ENCODE assay signal across 10 cellular contexts in genomic region chr9:98809311-98810105, GRCh38. TPM values are rescaled to one million over a fixed set of nuclear protein-coding genes. Genes with fewer than 3 reads are reported as not detected.
A peak's percentile ranks its signal among the peaks of the same experiment; 100 is the strongest.
DNase-seq lines count a peak whose midpoint lies in the region; ATAC-seq and TF ChIP-seq lines count a peak whose summit lies in the region.
"Had no signal": no experiment of that assay in that cellular context is flagged by ENCODE, and none has a peak within 500 bp of the region (broad histone marks: within the 10 kb centered on the region; RNA-seq: fewer than 3 reads in every experiment).

No MANE protein-coding gene starts in this region.

- H3K4me3 ChIP-seq in choroid plexus epithelial cell (ENCODE audit: low read depth, low read length) (no peak overlapping the region), foreskin fibroblast (ENCODE audit: low read depth in 1 of 2, low read length in 2 of 2) (no peak overlapping the region)

- TF ChIP-seq CTCF in choroid plexus epithelial cell (conservative IDR thresholded peaks at IDR 0.05; ENCODE audit: low read depth, low read length) (no peak), natural killer cell (IDR thresholded peaks at IDR 0.05) (no peak), foreskin fibroblast (IDR thresholded peaks at IDR 0.05; ENCODE audit: low read depth, low read length) (no peak)

- H3K27me3 Mint-ChIP-seq in natural killer cell (ENCODE audit: low read depth in 2 of 2), result peaks cover 3 to 14% of the 10 kb centered on the region in 2 donors

- in situ Hi-C loops in Caki2 (cut with HindIII; ENCODE audit: low pct_unique_long_range_greater_than_20kb, low sequenced_read_pairs), result no loop called here

- intact Hi-C loops in natural killer cell (cut with micrococcal nuclease), result no loop called here

- peak overlapping the region; percentile 89 for H3K4me3 Mint-ChIP-seq in natural killer cell

- peaks cover 18 to 41% of the 10 kb centered on the region in 2 donors for H3K4me1 Mint-ChIP-seq in natural killer cell

- no peaks in the 10 kb centered on the region for H3K9me3 Mint-ChIP-seq in natural killer cell

- peak overlapping the region in 1 of 2 donors; percentile 5 for H3K27ac Mint-ChIP-seq in natural killer cell

- ATAC-seq in natural killer cell (no peak), HG02852 (IDR thresholded peaks at IDR 0.05; ENCODE audit: unreplicated experiment) (no peak)

- peak; percentile 38 for DNase-seq in Caki2 (ENCODE audit: low read depth)
- peak; percentile 38 for DNase-seq in NCI-H146 (lab: John Stamatoyannopoulos, UW)
- DNase-seq in choroid plexus epithelial cell (ENCODE audit: low read depth), result peak; percentile 41
- DNase-seq in natural killer cell, result no peak
- no peak for DNase-seq in cerebellar nuclear complex (lab: John Stamatoyannopoulos, UW)
- DNase-seq in superior temporal gyrus (ENCODE audit: extremely low spot score), result no peak
- DNase-seq in foreskin fibroblast, result no peak
- DNase-seq: GDM1, KBM-7 had no signal

- no peaks in the 10 kb centered on the region for H3K36me3 Mint-ChIP-seq in natural killer cell

RNA-seq across cellular contexts. Expression of gene GALNT12, which starts 2.0 kb away (rescaled TPM):
- 75.9 and 110 TPM in 2 replicates for total RNA-seq in Caki2 (2014; rRNA removed; shearing (Covaris generic); ENCODE audit: low replicate concordance)
- total RNA-seq in natural killer cell, result 1 to 10 TPM; 9.1 to 9.4 (median 9.4) TPM

RNA-seq across cellular contexts. Expression of gene ANKS6, which starts 13.2 kb away (rescaled TPM):
- 60.9 and 106 TPM in 2 replicates for total RNA-seq in Caki2 (2014; rRNA removed; shearing (Covaris generic); ENCODE audit: low replicate concordance)
- total RNA-seq in natural killer cell, result 10 to 100 TPM in 2 of 3 donors, 1 to 10 TPM in 1; 8.1 to 12.6 (median 10.5) TPM

Comparison
In these comparisons a context has a peak if more than half of its experiments do, and no peak if none do; other contexts are left out.
1. DNase-seq: peak in Caki2 (single experiment), NCI-H146 (single experiment) and choroid plexus epithelial cell (single experiment); none in natural killer cell (single experiment), cerebellar nuclear complex (0 of 2), superior temporal gyrus (single experiment) and foreskin fibroblast (0 of 2).